In genomic region chr5:176364765-176365662, GRCh38 we compare ENCODE assay signal across 8 cellular contexts. TPM values are rescaled to one million over a fixed set of nuclear protein-coding genes. Genes with fewer than 3 reads are reported as not detected.
DNase-seq lines count a peak whose midpoint lies in the region; ATAC-seq and TF ChIP-seq lines count a peak whose summit lies in the region.

Gene ARL10 (plus strand): TSS chr5:176365487. CDS start chr5:176365564, 77 bp downstream.

- peak within 1 kb of the TSS; percentile 73 for H3K4me3 Mint-ChIP-seq in activated CD4-positive, alpha-beta memory T cell treated with anti-CD3 and anti-CD28 coated beads for 36 hours

- peak within 1 kb of the TSS; percentile 70 for H4K91ac ChIP-seq in mesenchymal stem cell (ENCODE audit: low read length)

- CTCF ChIA-PET in activated CD4-positive, alpha-beta memory T cell treated with anti-CD3 and anti-CD28 coated beads for 36 hours (lab: Charles Lee) = no interaction called here

- peaks cover 8% of the 10 kb centered on the region for H3K36me3 ChIP-seq in HUES64 (ENCODE audit: insufficient read depth, low read length)
- no peaks in the 10 kb centered on the region for H3K36me3 ChIP-seq in effector memory CD4-positive, alpha-beta T cell (ENCODE audit: control insufficient read depth, insufficient read depth, low read length)
- peaks cover 21 to 25% of the 10 kb centered on the region in 2 experiments for H3K36me3 ChIP-seq in mesenchymal stem cell (ENCODE audit: control insufficient read depth in 1 of 2, insufficient read depth in 2 of 2, low read depth in 1 of 2, low read length in 2 of 2)

- peak within 1 kb of the TSS; percentile 85 for H2AFZ ChIP-seq in mesenchymal stem cell (ENCODE audit: low read depth, low read length)

- DNase-seq in activated CD4-positive, alpha-beta memory T cell treated with anti-CD3 and anti-CD28 coated beads for 36 hours = peak; percentile 70
- DNase-seq in effector memory CD4-positive, alpha-beta T cell = peak; percentile 15 to 47 (median 42)
- DNase-seq in mesenchymal stem cell = peak; percentile 15
- DNase-seq in stimulated activated CD8-positive, alpha-beta memory T cell treated with anti-CD3 and anti-CD28 coated beads, Interleukin-12 subunit alpha, Interleukin-12 subunit beta, amount 100 ng/mL, for 24 hours (ENCODE audit: extremely low read depth) = peak; percentile 47
- DNase-seq in KG1 (lab: John Stamatoyannopoulos, UW) = no peak

- H3K79me1 ChIP-seq in mesenchymal stem cell (replicated peaks; ENCODE audit: low read length, poor library complexity, severe bottlenecking) = peaks cover 24% of the 10 kb centered on the region

- no peak for ATAC-seq in GM21526 (IDR thresholded peaks at IDR 0.05; ENCODE audit: low FRiP score, unreplicated experiment)

- H3K9me3 Mint-ChIP-seq in activated CD4-positive, alpha-beta memory T cell treated with anti-CD3 and anti-CD28 coated beads for 36 hours = no peaks in the 10 kb centered on the region

- no peaks in the 10 kb centered on the region; the same call in 1 of the 2 replicates for H3K4me1 ChIP-seq in HUES64 (ENCODE audit: insufficient read depth, low read length)
- H3K4me1 ChIP-seq in effector memory CD4-positive, alpha-beta T cell (ENCODE audit: control insufficient read depth, insufficient read depth, low read length, poor library complexity, severe bottlenecking) = peaks cover 12% of the 10 kb centered on the region
- peaks cover 19% of the 10 kb centered on the region for H3K4me1 ChIP-seq in mesenchymal stem cell (ENCODE audit: control insufficient read depth, insufficient read depth, low read depth, low read length)

- H2BK12ac ChIP-seq in mesenchymal stem cell (ENCODE audit: low read length in 2 of 2) = peak within 1 kb of the TSS in 1 of 2 experiments; percentile 64

- 13% methylated on average over 65 of the region's 68 CpGs for WGBS in HUES64
- 23% methylated on average over 40 of the region's 68 CpGs for WGBS in mesenchymal stem cell

- peak within 1 kb of the TSS; percentile 80 for H2BK120ac ChIP-seq in mesenchymal stem cell (ENCODE audit: low read depth, low read length)

- H3K4me1 Mint-ChIP-seq in activated CD4-positive, alpha-beta memory T cell treated with anti-CD3 and anti-CD28 coated beads for 36 hours (ENCODE audit: low read depth) = peaks cover 25% of the 10 kb centered on the region

- H3K4me2 ChIP-seq in mesenchymal stem cell (ENCODE audit: low read length, poor library complexity, severe bottlenecking) = peak within 1 kb of the TSS; percentile 88

- H3K27me3 ChIP-seq in HUES64 (ENCODE audit: insufficient read depth, low read length) = peaks cover 64% of the 10 kb centered on the region
- no peaks in the 10 kb centered on the region for H3K27me3 ChIP-seq in effector memory CD4-positive, alpha-beta T cell (replicated peaks; ENCODE audit: control insufficient read depth, insufficient read depth, low read length, poor library complexity, severe bottlenecking)
- H3K27me3 ChIP-seq in mesenchymal stem cell (ENCODE audit: control insufficient read depth in 1 of 2, insufficient read depth in 1 of 2, low read length in 2 of 2) = no peaks in the 10 kb centered on the region

- H3K9ac ChIP-seq in HUES64 (ENCODE audit: low read depth, low read length) = peak within 1 kb of the TSS; percentile 52
- peak within 1 kb of the TSS; percentile 76 for H3K9ac ChIP-seq in mesenchymal stem cell (ENCODE audit: low read length)

- H3K27ac Mint-ChIP-seq in activated CD4-positive, alpha-beta memory T cell treated with anti-CD3 and anti-CD28 coated beads for 36 hours = peak within 1 kb of the TSS; percentile 18

- no peaks in the 10 kb centered on the region for H3K27me3 Mint-ChIP-seq in activated CD4-positive, alpha-beta memory T cell treated with anti-CD3 and anti-CD28 coated beads for 36 hours

- H2BK15ac ChIP-seq in mesenchymal stem cell (ENCODE audit: low read depth, poor library complexity, severe bottlenecking) = peak within 1 kb of the TSS; percentile 80

- H4K8ac ChIP-seq in mesenchymal stem cell (ENCODE audit: low read length) = peak within 1 kb of the TSS; percentile 66

- no peak within 1 kb of the TSS for H2BK5ac ChIP-seq in mesenchymal stem cell (ENCODE audit: low read depth, low read length, poor library complexity, severe bottlenecking)

- peak within 1 kb of the TSS; percentile 72 for H3K4me3 ChIP-seq in HUES64 (ENCODE audit: low read length)
- peak within 1 kb of the TSS; percentile 79 for H3K4me3 ChIP-seq in effector memory CD4-positive, alpha-beta T cell (ENCODE audit: insufficient read depth, low read depth, low read length, poor library complexity, severe bottlenecking)
- H3K4me3 ChIP-seq in mesenchymal stem cell (ENCODE audit: insufficient read depth in 1 of 2, low read depth in 1 of 2, low read length in 2 of 2) = peak within 1 kb of the TSS; percentile 87 to 92

- TF ChIP-seq POLR2A in GM19099 (IDR thresholded peaks at IDR 0.05; ENCODE audit: extremely low read depth, insufficient read length, low read depth) = peak; percentile 66

- H3K36me3 Mint-ChIP-seq in activated CD4-positive, alpha-beta memory T cell treated with anti-CD3 and anti-CD28 coated beads for 36 hours = peaks cover 16% of the 10 kb centered on the region

- H3K18ac ChIP-seq in mesenchymal stem cell (ENCODE audit: low read depth in 1 of 2, low read length in 2 of 2) = peak within 1 kb of the TSS; percentile 69 to 99

- intact Hi-C loops in activated CD4-positive, alpha-beta memory T cell treated with anti-CD3 and anti-CD28 coated beads for 36 hours (cut with micrococcal nuclease) = loop anchor here (1.0 to 5.0 kb wide), 2 partner anchors 24 to 172 kb away; partner anchors contain the start of gene RNF44

- POLR2A ChIA-PET in activated CD4-positive, alpha-beta memory T cell treated with anti-CD3 and anti-CD28 coated beads for 36 hours (lab: Charles Lee) = no interaction called here

- H3K9me3 ChIP-seq in HUES64 (ENCODE audit: insufficient read depth, low read depth, low read length) (no peaks in the 10 kb centered on the region), mesenchymal stem cell (ENCODE audit: control insufficient read depth, low read length) (no peaks in the 10 kb centered on the region)
- no peaks in the 10 kb centered on the region for H3K9me3 ChIP-seq in effector memory CD4-positive, alpha-beta T cell (ENCODE audit: control insufficient read depth, low read length)

- peak within 1 kb of the TSS in 1 of 2 experiments; percentile 84 for H3K23ac ChIP-seq in mesenchymal stem cell (ENCODE audit: low read length in 2 of 2)

- peak within 1 kb of the TSS in 1 of 2 experiments; percentile 98 for H3K14ac ChIP-seq in mesenchymal stem cell (ENCODE audit: low read length in 2 of 2)

- H3K27ac ChIP-seq in HUES64 (ENCODE audit: low read depth, low read length) = no peak within 1 kb of the TSS
- H3K27ac ChIP-seq in effector memory CD4-positive, alpha-beta T cell (ENCODE audit: insufficient read depth, low read length, poor library complexity, severe bottlenecking) = peak within 1 kb of the TSS; percentile 46
- no peak within 1 kb of the TSS for H3K27ac ChIP-seq in mesenchymal stem cell (ENCODE audit: low read length, poor library complexity, severe bottlenecking)

- peak within 1 kb of the TSS; percentile 24 to 92 for H3K4ac ChIP-seq in mesenchymal stem cell (ENCODE audit: low read depth in 1 of 2, low read length in 2 of 2)

- no peak within 1 kb of the TSS for H2AK5ac ChIP-seq in mesenchymal stem cell (ENCODE audit: low read length, severe bottlenecking)

RNA-seq across cellular contexts. Expression of gene ARL10, which starts in this region (rescaled TPM):
- 3.7 TPM for polyA plus RNA-seq in HUES64 (2013, experiment 1 of 2)
- polyA plus RNA-seq in HUES64 (2013, experiment 2 of 2) = 4.2 TPM
- 10 to 100 TPM in 1 of 2 experiments, 1 to 10 TPM in 1; 9.3 to 12.2 TPM for total RNA-seq in activated CD4-positive, alpha-beta memory T cell treated with anti-CD3 and anti-CD28 coated beads for 36 hours
- 4.8 TPM for polyA plus RNA-seq in mesenchymal stem cell (2013, experiment 1 of 2)
- polyA plus RNA-seq in mesenchymal stem cell (2013, experiment 2 of 2) = 4.6 TPM
